8 cellular contexts compared by ENCODE assay signal in the genomic region with DNA sequence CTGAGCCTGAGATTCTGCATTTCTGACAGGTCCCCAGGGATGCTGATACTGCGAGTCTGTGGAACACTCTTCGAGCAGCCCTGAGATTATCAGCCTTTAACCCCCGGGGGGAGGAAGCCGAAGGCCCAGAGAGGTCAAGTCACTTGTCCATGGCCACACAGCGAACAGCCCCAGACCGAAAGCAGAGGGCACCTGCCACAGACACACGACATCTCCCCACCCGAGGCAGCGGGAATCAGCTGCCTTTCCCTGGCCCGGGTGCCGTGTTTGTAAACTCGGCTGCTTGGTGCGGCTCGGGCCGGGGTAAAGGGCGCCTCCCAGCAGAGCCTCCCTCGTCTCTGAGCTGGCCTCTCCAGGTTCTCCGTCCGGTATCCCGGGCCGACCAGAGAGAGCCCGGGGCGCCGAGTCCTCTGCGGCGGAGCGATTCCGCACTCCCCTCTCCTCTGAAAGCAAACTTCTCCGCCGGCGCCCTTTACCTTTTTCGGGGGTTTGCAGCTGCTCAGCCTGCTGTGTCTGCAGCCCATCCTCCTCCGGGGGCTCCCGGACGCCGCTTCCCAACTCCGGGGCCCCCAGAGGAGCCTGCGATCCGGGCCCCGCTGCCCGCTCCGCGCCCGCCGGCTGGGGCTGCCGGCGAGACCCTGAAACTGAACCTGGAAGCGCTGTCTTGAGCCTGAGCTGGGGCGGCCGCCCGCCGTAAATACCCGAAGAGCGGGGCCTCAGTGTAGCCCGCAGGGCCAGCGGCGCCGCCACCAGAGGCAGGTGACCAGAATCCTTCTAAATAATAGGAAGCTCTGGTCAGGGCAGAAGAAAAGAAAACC. TPM values are rescaled to one million over a fixed set of nuclear protein-coding genes. Genes with fewer than 3 reads are reported as not detected.
DNase-seq lines count a peak whose midpoint lies in the region; ATAC-seq, FAIRE-seq and TF ChIP-seq lines count a peak whose summit lies in the region.

TSS of gene CCDC69 (minus strand) at position 646 of the 818 bp plus-strand sequence. CDS start at position 524, 122 bp downstream.

- H3K4me3 ChIP-seq in BLaER1 (peak within 1 kb of the TSS; percentile 95), endothelial cell of umbilical vein (replicated peaks in 1 of 3; ENCODE audit: insufficient read depth in 1 of 3, low read depth in 1 of 3, low read length in 3 of 3) (peak within 1 kb of the TSS; percentile 57 to 91 (median 70)), mesodermal cell (ENCODE audit: extremely low read depth, insufficient read depth, low read length, poor library complexity, severe bottlenecking) (peak within 1 kb of the TSS; percentile 51)

- peaks cover 49% of the 10 kb centered on the region for H3K36me3 Mint-ChIP-seq in activated CD8-positive, alpha-beta T cell treated with anti-CD3 and anti-CD28 coated beads, Interleukin-2, amount 10 ng/mL, durations not matched to agents 7 days and 5 days (ENCODE audit: low read depth)

- peak; percentile 80 for DNase-seq in NCI-H748 (lab: John Stamatoyannopoulos, UW; ENCODE audit: unreplicated experiment)
- peak; percentile 71 for DNase-seq in activated CD8-positive, alpha-beta T cell treated with anti-CD3 and anti-CD28 coated beads, Interleukin-2, amount 10 ng/mL, durations not matched to agents 7 days and 5 days
- DNase-seq in endothelial cell of umbilical vein (ENCODE audit: low read depth, low spot score), result peak; percentile 82
- peak; percentile 75 for DNase-seq in stimulated activated naive CD8-positive, alpha-beta T cell treated with anti-CD3 and anti-CD28 coated beads, Interleukin-15, Interleukin-2, amounts not matched to agents 100 U/mL and 50 U/mL, for 24 hours

- CTCF ChIA-PET in activated CD8-positive, alpha-beta T cell treated with anti-CD3 and anti-CD28 coated beads, Interleukin-2, amount 10 ng/mL, durations not matched to agents 7 days and 5 days (lab: Charles Lee), result interaction anchor here (1.0 to 11.9 kb wide), 11 partner anchors 11 to 224 kb away, joined by 3 to 133 read pairs (median 6); partner anchors contain the start of genes GM2A and SLC36A1
- CTCF ChIA-PET in endothelial cell of umbilical vein (lab: Charles Lee), result interaction anchor here (0.7 to 4.1 kb wide), 15 partner anchors 9 to 428 kb away, joined by 3 to 32 read pairs (median 4); partner anchors contain the start of genes ANXA6 and SLC36A1

- H4K20me1 ChIP-seq in BLaER1, result peaks cover 22% of the 10 kb centered on the region
- no peaks in the 10 kb centered on the region for H4K20me1 ChIP-seq in endothelial cell of umbilical vein (replicated peaks; ENCODE audit: control insufficient read depth, extremely low read depth, insufficient read depth, low read length)

- POLR2A ChIA-PET in activated CD8-positive, alpha-beta T cell treated with anti-CD3 and anti-CD28 coated beads, Interleukin-2, amount 10 ng/mL, durations not matched to agents 7 days and 5 days (lab: Charles Lee), result interaction anchor here (0.9 to 4.7 kb wide), 10 partner anchors 11 to 97 kb away, joined by 3 to 114 read pairs (median 4); partner anchors contain the start of genes ANXA6 and GM2A
- POLR2A ChIA-PET in endothelial cell of umbilical vein (lab: Charles Lee), result interaction anchor here (0.6 to 1.6 kb wide), 4 partner anchors 11 to 29 kb away, joined by 3 to 4 read pairs (median 4); partner anchors contain the start of gene GM2A

- H2AFZ ChIP-seq in endothelial cell of umbilical vein (ENCODE audit: low read depth, low read length), result peak within 1 kb of the TSS; percentile 94

- intact Hi-C loops in endothelial cell of umbilical vein (cut with micrococcal nuclease), result loop anchor here (1.0 kb wide), 1 partner anchor 29 kb away; no protein-coding TSS in a partner anchor

- TF ChIP-seq CTCF in endothelial cell of umbilical vein (IDR thresholded peaks at IDR 0.05; ENCODE audit: extremely low read depth in 1 of 2, insufficient read depth in 1 of 2, low read depth in 1 of 2, low read length in 2 of 2), result peak in 1 of 2 donors; percentile 44

- ATAC-seq in GM18873 (IDR thresholded peaks at IDR 0.05; ENCODE audit: low FRiP score, unreplicated experiment) (peak; percentile 55), HG03097 (IDR thresholded peaks at IDR 0.05; ENCODE audit: low FRiP score, unreplicated experiment) (peak; percentile 61)
- ATAC-seq in activated CD8-positive, alpha-beta T cell treated with anti-CD3 and anti-CD28 coated beads, Interleukin-2, amount 10 ng/mL, durations not matched to agents 7 days and 5 days, result peak; percentile 77
- ATAC-seq in stimulated activated naive CD8-positive, alpha-beta T cell treated with anti-CD3 and anti-CD28 coated beads, Interleukin-15, Interleukin-2, amounts not matched to agents 100 U/mL and 50 U/mL, for 24 hours, result peak; percentile 67

- peak within 1 kb of the TSS; percentile 91 for H3K27ac Mint-ChIP-seq in activated CD8-positive, alpha-beta T cell treated with anti-CD3 and anti-CD28 coated beads, Interleukin-2, amount 10 ng/mL, durations not matched to agents 7 days and 5 days

- H3K9me1 ChIP-seq in endothelial cell of umbilical vein (replicated peaks; ENCODE audit: control insufficient read depth, extremely low read depth, insufficient read depth, low read length), result no peaks in the 10 kb centered on the region

- H3K9me3 Mint-ChIP-seq in activated CD8-positive, alpha-beta T cell treated with anti-CD3 and anti-CD28 coated beads, Interleukin-2, amount 10 ng/mL, durations not matched to agents 7 days and 5 days (ENCODE audit: insufficient read depth), result no peaks in the 10 kb centered on the region

- H3K9ac ChIP-seq in BLaER1 (peak within 1 kb of the TSS; percentile 96), endothelial cell of umbilical vein (replicated peaks; ENCODE audit: extremely low read depth, insufficient read depth, low read length) (peak within 1 kb of the TSS; percentile 34)

- peak; percentile 60 for TF ChIP-seq POLR2A in endothelial cell of umbilical vein (IDR thresholded peaks at IDR 0.05; ENCODE audit: low read depth, low read length)

- H3K27ac ChIP-seq in BLaER1 (peak within 1 kb of the TSS; percentile 98), endothelial cell of umbilical vein (ENCODE audit: insufficient read depth, low read depth, low read length) (no peak within 1 kb of the TSS), mesodermal cell (ENCODE audit: low read depth, low read length, severe bottlenecking) (no peak within 1 kb of the TSS)

- no TSS peak for BruUV-seq in endothelial cell of umbilical vein (replicated peaks; lab: Mats Ljungman, UMichigan)

- FAIRE-seq in endothelial cell of umbilical vein (lab: Jason Lieb, UNC), result peak; percentile 88

- H3K27me3 Mint-ChIP-seq in activated CD8-positive, alpha-beta T cell treated with anti-CD3 and anti-CD28 coated beads, Interleukin-2, amount 10 ng/mL, durations not matched to agents 7 days and 5 days (ENCODE audit: low read depth), result no peaks in the 10 kb centered on the region

- dilution Hi-C loops in endothelial cell of umbilical vein (cut with MboI; ENCODE audit: extremely low pct_ligation_motif_present, low sequenced_read_pairs), result no loop called here

- H3K27me3 ChIP-seq in BLaER1 (no peaks in the 10 kb centered on the region), endothelial cell of umbilical vein (ENCODE audit: control insufficient read depth in 2 of 2, insufficient read depth in 2 of 2, low read length in 2 of 2) (no peaks in the 10 kb centered on the region)

- H3K36me3 ChIP-seq in BLaER1 (no peaks in the 10 kb centered on the region; the same call in 1 of the 2 replicates), endothelial cell of umbilical vein (ENCODE audit: control insufficient read depth in 2 of 2, extremely low read depth in 1 of 2, insufficient read depth in 2 of 2, low read length in 2 of 2) (no peaks in the 10 kb centered on the region), mesodermal cell (ENCODE audit: control insufficient read depth, insufficient read depth, low read length) (no peaks in the 10 kb centered on the region)

- H3K9me3 ChIP-seq in BLaER1 (no peaks in the 10 kb centered on the region), endothelial cell of umbilical vein (replicated peaks; ENCODE audit: control insufficient read depth, insufficient read depth, low read length) (no peaks in the 10 kb centered on the region), mesodermal cell (ENCODE audit: control insufficient read depth, low read length) (no peaks in the 10 kb centered on the region)

- WGBS in mesodermal cell (ENCODE audit: insufficient coverage in 2 of 2), 2 experiments, result 2 to 3% methylated on average over 50 to 56 of the region's 58 CpGs

- no peaks in the 10 kb centered on the region for H3K79me2 ChIP-seq in endothelial cell of umbilical vein (ENCODE audit: control insufficient read depth, insufficient read depth, low read length)

- H3K4me3 Mint-ChIP-seq in activated CD8-positive, alpha-beta T cell treated with anti-CD3 and anti-CD28 coated beads, Interleukin-2, amount 10 ng/mL, durations not matched to agents 7 days and 5 days, result peak within 1 kb of the TSS; percentile 85

- peak within 1 kb of the TSS; percentile 100 for H3K4me2 ChIP-seq in BLaER1
- H3K4me2 ChIP-seq in endothelial cell of umbilical vein (ENCODE audit: insufficient read depth, low read length), result peak within 1 kb of the TSS; percentile 83

- H3K4me1 ChIP-seq in BLaER1, result peaks cover 76% of the 10 kb centered on the region
- peaks cover 6% of the 10 kb centered on the region for H3K4me1 ChIP-seq in endothelial cell of umbilical vein (ENCODE audit: control insufficient read depth, extremely low read depth, insufficient read depth, low read length)
- peaks cover 10% of the 10 kb centered on the region for H3K4me1 ChIP-seq in mesodermal cell (ENCODE audit: control insufficient read depth, insufficient read depth, low read length, poor library complexity, severe bottlenecking)

- peaks cover 55% of the 10 kb centered on the region for H3K4me1 Mint-ChIP-seq in activated CD8-positive, alpha-beta T cell treated with anti-CD3 and anti-CD28 coated beads, Interleukin-2, amount 10 ng/mL, durations not matched to agents 7 days and 5 days (ENCODE audit: low read depth)

TF ChIP-seq in endothelial cell of umbilical vein, 7 proteins besides CTCF, POLR2A, EP300 and RAD21 (continues in another document):
- TF ChIP-seq FOS (IDR thresholded peaks at IDR 0.05; ENCODE audit: borderline replicate concordance, insufficient read depth, low read length), result no peak
- TF ChIP-seq GATA2 (IDR thresholded peaks at IDR 0.05; ENCODE audit: insufficient read depth, insufficient read length, low read depth, low read length), result no peak

RNA-seq across cellular contexts. Expression of gene CCDC69, which starts in this region (rescaled TPM):
- total RNA-seq in activated CD8-positive, alpha-beta T cell treated with anti-CD3 and anti-CD28 coated beads, Interleukin-2, amount 10 ng/mL, durations not matched to agents 7 days and 5 days, result 10 to 100 TPM; 87.6 to 92.7 TPM
- 4.3 and 4.5 TPM in 2 replicates for total RNA-seq in endothelial cell of umbilical vein
- 4.0 and 4.1 TPM in 2 replicates for polyA plus RNA-seq in endothelial cell of umbilical vein
- 5.0 and 5.3 TPM in 2 replicates for polyA plus RNA-seq in endothelial cell of umbilical vein (2011; cell fraction: cytosol; rRNA removed)
- 1.9 and 2.0 TPM in 2 replicates for polyA plus RNA-seq in endothelial cell of umbilical vein (2011; cell fraction: nucleus; rRNA removed)
- polyA plus RNA-seq in endothelial cell of umbilical vein (2012), result 5.4 and 10.0 TPM in 2 replicates
- polyA minus RNA-seq in endothelial cell of umbilical vein, result 5.6 and 7.5 TPM in 2 replicates
- polyA minus RNA-seq in endothelial cell of umbilical vein (2011; cell fraction: cytosol; rRNA and poly(A)+ RNA removed), result not detected
- 1.2 and 1.5 TPM in 2 replicates for polyA minus RNA-seq in endothelial cell of umbilical vein (2011; cell fraction: nucleus; rRNA and poly(A)+ RNA removed)
- polyA plus RNA-seq in mesodermal cell (2013, experiment 1 of 2), result 5.1 TPM
- polyA plus RNA-seq in mesodermal cell (2013, experiment 2 of 2), result 4.9 TPM

Comparison
In these comparisons a context has a peak if more than half of its experiments do, and no peak if none do; other contexts are left out.
1. RNA of gene CCDC69 (total RNA-seq): 87.6 to 92.7 TPM in activated CD8-positive, alpha-beta T cell treated with anti-CD3 and anti-CD28 coated beads, Interleukin-2, amount 10 ng/mL, durations not matched to agents 7 days and 5 days; 4.3 to 4.5 TPM in endothelial cell of umbilical vein; every median in the first group is over 10 times any median in the second.
2. Peak in every context shown above with its lines, with median percentiles within 50 percentile points of each other: H3K4me3 ChIP-seq, ATAC-seq and DNase-seq.